Comparison of ENCODE assay signal across 8 cellular contexts in genomic region chr13:48235100-48235813, GRCh38. TPM values are rescaled to one million over a fixed set of nuclear protein-coding genes. Genes with fewer than 3 reads are reported as not detected.
DNase-seq lines count a peak whose midpoint lies in the region; ATAC-seq and TF ChIP-seq lines count a peak whose summit lies in the region.

No MANE protein-coding gene starts in this region.

- intact Hi-C loops in adrenal gland (cut with DNase I), result loop anchor here in 1 of 2 donors (10.0 kb wide), 1 partner anchor 110 kb away; no protein-coding TSS in a partner anchor

- H4K20me1 ChIP-seq in hepatocyte (ENCODE audit: insufficient read depth, poor library complexity, severe bottlenecking), result peaks cover 51% of the 10 kb centered on the region

- peaks cover 55% of the 10 kb centered on the region for H3K36me3 ChIP-seq in KOPT-K1 (ENCODE audit: insufficient read depth, low read length)
- H3K36me3 ChIP-seq in adrenal gland (replicated peaks in 1 of 2), result no peaks in the 10 kb centered on the region
- H3K36me3 ChIP-seq in hepatocyte (replicated peaks; ENCODE audit: insufficient read depth, low read depth), result no peaks in the 10 kb centered on the region

- no peak overlapping the region for H2AFZ ChIP-seq in hepatocyte

- TF ChIP-seq POLR2A in adrenal gland (IDR thresholded peaks at IDR 0.05), result peak; percentile 73 to 75

- peak overlapping the region; percentile 79 for H3K4me2 ChIP-seq in hepatocyte

- H3K27ac ChIP-seq in KOPT-K1 (ENCODE audit: low read depth, low read length, poor library complexity, severe bottlenecking) (peak overlapping the region; percentile 94), adrenal gland (peak overlapping the region; percentile 80 to 100 (median 99)), hepatocyte (peak overlapping the region; percentile 99)

- H3K79me2 ChIP-seq in hepatocyte, result peaks cover 72% of the 10 kb centered on the region

- TF ChIP-seq CTCF in adrenal gland (IDR thresholded peaks at IDR 0.05) (no peak), hepatocyte (IDR thresholded peaks at IDR 0.05; ENCODE audit: poor library complexity) (no peak), retinal pigment epithelial cell (conservative IDR thresholded peaks at IDR 0.05; ENCODE audit: low read depth, low read length) (no peak)

- H3K4me1 ChIP-seq in adrenal gland (replicated peaks in 1 of 2) (peaks cover 50 to 68% of the 10 kb centered on the region in 2 donors), hepatocyte (ENCODE audit: insufficient read depth) (peaks cover 41% of the 10 kb centered on the region)

- peak; percentile 50 for ATAC-seq in GM21360 (IDR thresholded peaks at IDR 0.05; ENCODE audit: unreplicated experiment)

- H3K27me3 ChIP-seq in adrenal gland, result no peaks in the 10 kb centered on the region
- no peaks in the 10 kb centered on the region for H3K27me3 ChIP-seq in hepatocyte

- DNase-seq in DMS 273 treated with DMSO at 0.1 percent for 48 hours (lab: John Stamatoyannopoulos, UW) (peak; percentile 10), adrenal gland (peak; percentile 39 to 79 (median 45)), hepatocyte (ENCODE audit: low spot score) (peak; percentile 27), retinal pigment epithelial cell (ENCODE audit: low read depth) (no peak), NCI-H2029 (lab: John Stamatoyannopoulos, UW) (no peak), LoVo (ENCODE audit: low spot score) (no peak)

- WGBS in adrenal gland, 4 donors, result 0 to 3% (median 3%) methylated on average over 9 of the region's 9 CpGs
- WGBS in hepatocyte (ENCODE audit: low lambda C conversion rate, missing lambda C conversion rate), result 15% methylated on average over 9 of the region's 9 CpGs

- H3K4me3 ChIP-seq in adrenal gland, result peak overlapping the region in 3 of 4 donors; percentile 13 to 100 (median 97)
- peak overlapping the region; percentile 95 for H3K4me3 ChIP-seq in hepatocyte
- H3K4me3 ChIP-seq in retinal pigment epithelial cell (ENCODE audit: low read length), result peak overlapping the region; percentile 97

- H3K9me3 ChIP-seq in KOPT-K1 (ENCODE audit: insufficient read depth, low read length, poor library complexity, severe bottlenecking) (no peaks in the 10 kb centered on the region), adrenal gland (replicated peaks in 1 of 3) (no peaks in the 10 kb centered on the region), hepatocyte (ENCODE audit: low read depth) (no peaks in the 10 kb centered on the region)

- H3K9me2 ChIP-seq in hepatocyte (replicated peaks; ENCODE audit: insufficient read depth), result no peaks in the 10 kb centered on the region

RNA-seq across cellular contexts. Expression of gene ITM2B, which starts 2.3 kb away (rescaled TPM):
- total RNA-seq in adrenal gland (100 to 1,000 TPM; 582 to 935 (median 789) TPM), hepatocyte (438 and 449 TPM in 2 replicates)
- polyA plus RNA-seq in adrenal gland (1,000 to 10,000 TPM in 1 of 3 donors, 100 to 1,000 TPM in 2; 229 to 1,235 (median 504) TPM), hepatocyte (572 and 588 TPM in 2 replicates)

Comparison
In these comparisons a context has a peak if more than half of its experiments do, and no peak if none do; other contexts are left out.
1. DNase-seq: peak in DMS 273 treated with DMSO at 0.1 percent for 48 hours (single experiment), adrenal gland (7 of 7) and hepatocyte (single experiment); none in retinal pigment epithelial cell (single experiment), NCI-H2029 (single experiment) and LoVo (single experiment).
2. Peak in every context shown above with its lines, with median percentiles within 50 percentile points of each other: H3K27ac ChIP-seq and H3K4me3 ChIP-seq.